13 cellular contexts compared by ENCODE assay signal in the genomic region with DNA sequence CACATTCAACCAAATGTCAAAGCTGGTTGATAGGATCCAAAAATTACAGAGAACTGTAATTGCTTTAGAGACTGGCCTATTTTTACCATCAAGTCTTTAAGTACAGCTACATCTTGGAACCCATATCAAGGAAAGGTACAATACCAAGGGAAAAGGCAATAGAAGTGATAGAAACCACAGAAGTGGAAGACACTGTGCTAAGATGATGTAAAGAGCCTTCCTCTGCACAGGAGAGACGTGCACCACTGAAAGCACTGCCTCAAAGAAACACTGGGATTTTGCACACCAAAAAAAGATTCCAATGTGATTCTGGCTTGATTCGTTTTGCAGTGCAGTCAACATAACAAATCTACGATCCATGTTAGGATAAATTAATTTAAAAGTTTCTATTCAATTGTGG.
A peak's percentile ranks its signal among the peaks of the same experiment; 100 is the strongest.
DNase-seq lines count a peak whose midpoint lies in the region; ATAC-seq and TF ChIP-seq lines count a peak whose summit lies in the region.
"Had no signal": no experiment of that assay in that cellular context is flagged by ENCODE, and none has a peak within 500 bp of the region (broad histone marks: within the 10 kb centered on the region; RNA-seq: fewer than 3 reads in every experiment).

No MANE protein-coding gene starts in this region.

- CTCF ChIA-PET in activated CD4-positive, alpha-beta T cell treated with anti-CD3 and anti-CD28 coated beads for 36 hours (lab: Charles Lee), result interaction anchor here (0.6 to 1.3 kb wide), 4 partner anchors 13 to 101 kb away, joined by 3 read pairs; no protein-coding TSS in a partner anchor
- CTCF ChIA-PET in activated CD8-positive, alpha-beta T cell treated with anti-CD3 and anti-CD28 coated beads, Interleukin-2, amount 10 ng/mL, durations not matched to agents 7 days and 5 days (lab: Charles Lee), result interaction anchor here (0.9 to 1.1 kb wide), 2 partner anchors 19 to 101 kb away, joined by 3 to 5 read pairs; no protein-coding TSS in a partner anchor

- H3K36me3 ChIP-seq in spleen, result no peaks in the 10 kb centered on the region

- H3K27ac ChIP-seq in spleen, result peak overlapping the region in 7 of 8 donors; percentile 2 to 75 (median 43)
- H3K27ac ChIP-seq: VCaP had no signal

- WGBS in spleen, 5 donors, result 29 to 50% (median 42%) methylated on average over 3 of the region's 3 CpGs

- peak overlapping the region; percentile 34 for H3K4me3 Mint-ChIP-seq in activated CD4-positive, alpha-beta T cell treated with anti-CD3 and anti-CD28 coated beads for 36 hours
- peak overlapping the region; percentile 72 for H3K4me3 Mint-ChIP-seq in activated CD8-positive, alpha-beta T cell treated with anti-CD3 and anti-CD28 coated beads, Interleukin-2, amount 10 ng/mL, durations not matched to agents 7 days and 5 days

- DNase-seq in activated CD4-positive, alpha-beta T cell treated with anti-CD3 and anti-CD28 coated beads for 36 hours, result no peak
- DNase-seq in activated CD4-positive, alpha-beta T cell treated with anti-CD3 and anti-CD28 coated beads, Interleukin-2, amount 50 U/mL, for 4 hours, result no peak
- DNase-seq in activated CD8-positive, alpha-beta T cell treated with anti-CD3 and anti-CD28 coated beads, Interleukin-2, amount 10 ng/mL, durations not matched to agents 7 days and 5 days, result no peak
- DNase-seq in spleen (no peak), OCI-M2 (lab: John Stamatoyannopoulos, UW; ENCODE audit: unreplicated experiment) (no peak), NCI-H524 treated with DMSO at 0.1 percent for 48 hours (lab: John Stamatoyannopoulos, UW) (no peak), NCI-H82 treated with DMSO at 0.1 percent for 48 hours (lab: John Stamatoyannopoulos, UW; ENCODE audit: unreplicated experiment) (no peak)
- DNase-seq: activated effector memory CD4-positive, alpha-beta T cell treated with Interleukin-2 at 50 U/mL for 16 hours; DMS153; stimulated activated CD4-positive, alpha-beta T cell treated with anti-CD3 and anti-CD28 coated beads, Interleukin-12 subunit alpha, Interleukin-12 subunit beta, amount 100 ng/mL, for 4 hours had no signal

- peak; percentile 17 for ATAC-seq in activated CD4-positive, alpha-beta T cell treated with anti-CD3 and anti-CD28 coated beads for 36 hours
- peak; percentile 33 for ATAC-seq in HG02885 (IDR thresholded peaks at IDR 0.05; ENCODE audit: poor library complexity, unreplicated experiment)
- peak; percentile 42 for ATAC-seq in activated CD8-positive, alpha-beta T cell treated with anti-CD3 and anti-CD28 coated beads, Interleukin-2, amount 10 ng/mL, durations not matched to agents 7 days and 5 days
- ATAC-seq: esophagus mucosa had no signal

- H3K4me3 ChIP-seq in spleen, result peak overlapping the region in 1 of 8 donors; percentile 1

- H3K27me3 ChIP-seq in spleen (replicated peaks in 1 of 7), result no peaks in the 10 kb centered on the region

- H3K4me1 ChIP-seq in spleen, result peaks cover 8 to 75% (median 45%) of the 10 kb centered on the region in 6 donors

- H3K4me1 Mint-ChIP-seq in activated CD4-positive, alpha-beta T cell treated with anti-CD3 and anti-CD28 coated beads for 36 hours, result peaks cover 95% of the 10 kb centered on the region
- H3K4me1 Mint-ChIP-seq in activated CD8-positive, alpha-beta T cell treated with anti-CD3 and anti-CD28 coated beads, Interleukin-2, amount 10 ng/mL, durations not matched to agents 7 days and 5 days (ENCODE audit: low read depth), result peaks cover 98% of the 10 kb centered on the region

- TF ChIP-seq POLR2A in spleen (IDR thresholded peaks at IDR 0.05), result no peak

- peaks cover 9% of the 10 kb centered on the region for H3K9me3 Mint-ChIP-seq in activated CD4-positive, alpha-beta T cell treated with anti-CD3 and anti-CD28 coated beads for 36 hours (ENCODE audit: low read depth)
- H3K9me3 Mint-ChIP-seq in activated CD8-positive, alpha-beta T cell treated with anti-CD3 and anti-CD28 coated beads, Interleukin-2, amount 10 ng/mL, durations not matched to agents 7 days and 5 days (ENCODE audit: insufficient read depth), result no peaks in the 10 kb centered on the region

- H3K27ac Mint-ChIP-seq in activated CD4-positive, alpha-beta T cell treated with anti-CD3 and anti-CD28 coated beads for 36 hours, result peak overlapping the region; percentile 91
- peak overlapping the region; percentile 90 for H3K27ac Mint-ChIP-seq in activated CD8-positive, alpha-beta T cell treated with anti-CD3 and anti-CD28 coated beads, Interleukin-2, amount 10 ng/mL, durations not matched to agents 7 days and 5 days

- no peaks in the 10 kb centered on the region for H3K9me3 ChIP-seq in spleen

- intact Hi-C loops in activated CD4-positive, alpha-beta T cell treated with anti-CD3 and anti-CD28 coated beads for 36 hours (cut with DNase I, micrococcal nuclease), result loop anchor here (2.0 to 5.0 kb wide), 2 partner anchors 16 to 694 kb away; partner anchors contain the start of gene ZCCHC2 (in 1 of the 2)
- intact Hi-C loops in spleen (cut with DNase I; ENCODE audit: low total_unique reads), result no loop called here

- no peak for TF ChIP-seq CTCF in spleen (IDR thresholded peaks at IDR 0.05 in 8 of 11, conservative IDR thresholded peaks at IDR 0.05 in 3 of 11)

- peaks cover 56% of the 10 kb centered on the region for H3K36me3 Mint-ChIP-seq in activated CD4-positive, alpha-beta T cell treated with anti-CD3 and anti-CD28 coated beads for 36 hours (ENCODE audit: low read depth)
- H3K36me3 Mint-ChIP-seq in activated CD8-positive, alpha-beta T cell treated with anti-CD3 and anti-CD28 coated beads, Interleukin-2, amount 10 ng/mL, durations not matched to agents 7 days and 5 days (ENCODE audit: low read depth), result peaks cover 80% of the 10 kb centered on the region

- H3K27me3 Mint-ChIP-seq in activated CD4-positive, alpha-beta T cell treated with anti-CD3 and anti-CD28 coated beads for 36 hours, result no peaks in the 10 kb centered on the region
- no peaks in the 10 kb centered on the region for H3K27me3 Mint-ChIP-seq in activated CD8-positive, alpha-beta T cell treated with anti-CD3 and anti-CD28 coated beads, Interleukin-2, amount 10 ng/mL, durations not matched to agents 7 days and 5 days (ENCODE audit: low read depth)

- POLR2A ChIA-PET in activated CD4-positive, alpha-beta T cell treated with anti-CD3 and anti-CD28 coated beads for 36 hours (lab: Charles Lee), result interaction anchor here (0.6 to 0.7 kb wide), 2 partner anchors 56 to 60 kb away, joined by 4 to 5 read pairs; no protein-coding TSS in a partner anchor
- POLR2A ChIA-PET in activated CD8-positive, alpha-beta T cell treated with anti-CD3 and anti-CD28 coated beads, Interleukin-2, amount 10 ng/mL, durations not matched to agents 7 days and 5 days (lab: Charles Lee), result interaction anchor here (0.7 to 1.5 kb wide), 7 partner anchors 8 to 101 kb away, joined by 3 to 16 read pairs (median 8); no protein-coding TSS in a partner anchor
